12 cellular contexts compared by ENCODE assay signal in genomic region chr1:203069028-203069804, GRCh38. TPM values are rescaled to one million over a fixed set of nuclear protein-coding genes. Genes with fewer than 3 reads are reported as not detected.
DNase-seq lines count a peak whose midpoint lies in the region; FAIRE-seq and TF ChIP-seq lines count a peak whose summit lies in the region.
"Had no signal": no experiment of that assay in that cellular context is flagged by ENCODE, and none has a peak within 500 bp of the region (broad histone marks: within the 10 kb centered on the region; RNA-seq: fewer than 3 reads in every experiment).

No MANE protein-coding gene starts in this region.

- H3K9me3 ChIP-seq in kidney (ENCODE audit: control insufficient read depth in 1 of 2, low read length in 2 of 2) (no peaks in the 10 kb centered on the region), tibial artery (no peaks in the 10 kb centered on the region)
- H3K9me3 ChIP-seq: suprapubic skin had no signal

- H3K9ac ChIP-seq in kidney (ENCODE audit: low read length in 2 of 2), result no peak overlapping the region

- TF ChIP-seq CTCF in kidney (IDR thresholded peaks at IDR 0.05; ENCODE audit: borderline replicate concordance, extremely low read depth, insufficient read depth) (no peak), tibial artery (IDR thresholded peaks at IDR 0.05) (no peak)

- H3K4me3 ChIP-seq in kidney (ENCODE audit: low read length in 2 of 2) (no peak overlapping the region), tibial artery (no peak overlapping the region)
- H3K4me3 ChIP-seq: suprapubic skin had no signal

- intact Hi-C loops in kidney (cut with DNase I), result no loop called here
- intact Hi-C loops in tibial artery (cut with DNase I; ENCODE audit: low total_unique reads), result no loop called here

- DNase-seq in NCI-H1105 treated with DMSO at 0.1 percent for 48 hours (lab: John Stamatoyannopoulos, UW) (peak; percentile 16), NCI-H1105 (lab: John Stamatoyannopoulos, UW) (no peak), SKM-1 (lab: John Stamatoyannopoulos, UW; ENCODE audit: unreplicated experiment) (peak; percentile 91), kidney (peak; percentile 70), tibial artery (no peak), HuH-7.5 (ENCODE audit: low spot score) (no peak), NCI-H146 treated with DMSO at 0.1 percent for 48 hours (lab: John Stamatoyannopoulos, UW; ENCODE audit: unreplicated experiment) (no peak)
- no peak for DNase-seq in stimulated activated CD4-positive, alpha-beta T cell treated with anti-CD3 and anti-CD28 coated beads, Interleukin-2, amount 100 ng/mL, for 24 hours
- DNase-seq: 8988T had no signal

- FAIRE-seq in kidney (lab: Jason Lieb, UNC), result no peak

- H3K27ac ChIP-seq in kidney (ENCODE audit: low read depth in 2 of 2, low read length in 2 of 2), result peak overlapping the region; percentile 76 to 78
- peak overlapping the region; percentile 33 to 59 for H3K27ac ChIP-seq in tibial artery
- H3K27ac ChIP-seq: suprapubic skin had no signal

- H3K4me1 ChIP-seq in kidney (ENCODE audit: control insufficient read depth in 1 of 2, insufficient read depth in 1 of 2, low read depth in 1 of 2, low read length in 2 of 2) (peaks cover 5 to 13% of the 10 kb centered on the region in 2 donors), tibial artery (peaks cover 0 to 21% (median 15%) of the 10 kb centered on the region in 4 donors)

- no peaks in the 10 kb centered on the region for H3K36me3 ChIP-seq in kidney (ENCODE audit: control insufficient read depth in 1 of 2, insufficient read depth in 2 of 2, low read length in 2 of 2)
- H3K36me3 ChIP-seq in tibial artery, result no peaks in the 10 kb centered on the region
- H3K36me3 ChIP-seq: suprapubic skin had no signal

- no peaks in the 10 kb centered on the region for H3K27me3 ChIP-seq in tibial artery

RNA-seq across cellular contexts. Expression of gene MYOG, which starts 16.6 kb away (rescaled TPM):
- total RNA-seq in kidney, result not detected
- not detected for polyA plus RNA-seq in kidney (ENCODE audit: insufficient read depth, low read depth, low replicate concordance)
- total RNA-seq: fibroblast of lung, mesenteric fat pad, suprapubic skin had no signal
- polyA plus RNA-seq: fibroblast of lung had no signal

RNA-seq across cellular contexts. Expression of gene PPFIA4, which starts 42.9 kb away (rescaled TPM):
- 1.7 TPM for total RNA-seq in kidney
- 5.2 TPM for polyA plus RNA-seq in kidney (ENCODE audit: insufficient read depth, low read depth, low replicate concordance)

RNA-seq across cellular contexts. Expression of gene ADORA1, which starts 58.3 kb away (rescaled TPM):
- 4.9 TPM for total RNA-seq in kidney
- 21.2 TPM for polyA plus RNA-seq in kidney (ENCODE audit: insufficient read depth, low read depth, low replicate concordance)

Comparison
In these comparisons a context has a peak if more than half of its experiments do, and no peak if none do; other contexts are left out.
1. DNase-seq: peak in NCI-H1105 treated with DMSO at 0.1 percent for 48 hours (single experiment), SKM-1 (single experiment) and kidney (single experiment); none in NCI-H1105 (single experiment), tibial artery (0 of 2), stimulated activated CD4-positive, alpha-beta T cell treated with anti-CD3 and anti-CD28 coated beads, Interleukin-2, amount 100 ng/mL, for 24 hours (0 of 2), HuH-7.5 (single experiment) and NCI-H146 treated with DMSO at 0.1 percent for 48 hours (single experiment).